Comparison of ENCODE assay signal across 8 cellular contexts in the genomic region with DNA sequence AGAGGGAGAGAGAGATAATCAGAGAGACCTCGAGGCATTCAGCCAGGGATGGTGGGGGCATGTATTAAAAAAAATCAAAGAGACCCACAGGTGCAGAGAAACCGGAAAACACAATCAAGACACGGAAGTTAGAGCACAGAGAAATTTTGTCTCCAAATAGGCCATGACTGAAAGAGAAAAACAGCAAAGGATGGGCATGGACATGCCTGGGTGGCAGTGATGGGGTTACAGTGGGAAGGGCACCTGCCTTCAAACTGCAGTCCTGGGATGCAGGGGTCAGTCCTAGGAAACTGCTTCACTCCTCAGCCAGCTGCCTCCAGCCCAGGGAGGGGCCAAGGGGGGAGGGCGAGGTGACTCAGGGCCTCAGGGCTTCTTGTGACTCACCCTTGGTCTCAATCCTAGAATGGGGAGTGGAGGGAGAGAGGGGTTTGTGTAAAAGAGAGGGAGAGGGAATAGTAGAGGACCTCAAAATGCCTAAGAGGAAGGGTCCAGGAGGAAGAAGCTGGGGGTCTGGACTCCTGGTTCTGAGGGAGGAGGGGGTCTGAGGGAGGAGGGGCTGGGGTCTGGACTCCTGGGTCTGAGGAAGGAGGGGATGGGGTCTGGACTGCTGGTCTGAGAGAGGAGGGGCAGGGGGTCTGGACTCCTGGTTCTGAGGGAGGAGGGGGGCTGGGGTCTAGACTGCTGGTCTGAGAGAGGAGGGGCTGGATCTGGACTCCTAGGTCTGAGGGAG. TPM values are rescaled to one million over a fixed set of nuclear protein-coding genes. Genes with fewer than 3 reads are reported as not detected.
A peak's percentile ranks its signal among the peaks of the same experiment; 100 is the strongest.
DNase-seq lines count a peak whose midpoint lies in the region; ATAC-seq, FAIRE-seq and TF ChIP-seq lines count a peak whose summit lies in the region.

No MANE protein-coding gene starts in this region.

- peak; percentile 57 for FAIRE-seq in keratinocyte (lab: Jason Lieb, UNC)

- dilution Hi-C loops in keratinocyte (cut with MboI; ENCODE audit: extremely low pct_ligation_motif_present, low sequenced_read_pairs): no loop called here

- H3K9me3 ChIP-seq in keratinocyte (ENCODE audit: control insufficient read depth, low read depth, low read length): no peaks in the 10 kb centered on the region

- ATAC-seq in GM19397 (IDR thresholded peaks at IDR 0.05; ENCODE audit: unreplicated experiment): no peak
- ATAC-seq in GM18505 (IDR thresholded peaks at IDR 0.05; ENCODE audit: unreplicated experiment): no peak

- peak; percentile 45 for DNase-seq in GM20000 (ENCODE audit: low spot score)
- DNase-seq in RKO (ENCODE audit: low spot score): peak; percentile 85
- peak; percentile 74 for DNase-seq in activated naive CD4-positive, alpha-beta T cell treated with anti-CD3 and anti-CD28 coated beads, Interleukin-2, amount 50 U/mL, for 16 hours
- DNase-seq in keratinocyte (ENCODE audit: low read depth, low spot score): no peak
- peak; percentile 83 for DNase-seq in stromal cell of bone marrow (ENCODE audit: low read depth)
- no peak for DNase-seq in NCI-H774 (lab: John Stamatoyannopoulos, UW)

- H4K20me1 ChIP-seq in keratinocyte (ENCODE audit: control insufficient read depth, extremely low read depth, insufficient read depth, low read length): no peaks in the 10 kb centered on the region

- no peaks in the 10 kb centered on the region for H3K27me3 ChIP-seq in keratinocyte (ENCODE audit: control insufficient read depth, extremely low read depth, insufficient read depth, low read length)

- TF ChIP-seq CTCF in GM20000 (IDR thresholded peaks at IDR 0.05; ENCODE audit: extremely low read depth, missing control alignments) (no peak), keratinocyte (optimal IDR thresholded peaks at IDR 0.05 in 1 of 3, IDR thresholded peaks at IDR 0.05 in 1 of 3, conservative IDR thresholded peaks at IDR 0.05 in 1 of 3; ENCODE audit: extremely low read depth in 1 of 3, insufficient read depth in 2 of 3, low read length in 3 of 3) (no peak)

- H3K79me2 ChIP-seq in keratinocyte (ENCODE audit: control insufficient read depth, insufficient read depth, low read length): peaks cover 3% of the 10 kb centered on the region

- H3K4me3 ChIP-seq in keratinocyte (ENCODE audit: control insufficient read depth in 2 of 3, extremely low read depth in 1 of 3, insufficient read depth in 2 of 3, low read depth in 1 of 3, low read length in 3 of 3): peak overlapping the region in 1 of 3 experiments; percentile 15

- no peaks in the 10 kb centered on the region for H3K9me1 ChIP-seq in keratinocyte (ENCODE audit: control insufficient read depth, extremely low read depth, insufficient read depth, low read length)

- H3K4me2 ChIP-seq in keratinocyte (ENCODE audit: control insufficient read depth, extremely low read depth, insufficient read depth, low read depth, low read length): peak overlapping the region; percentile 68

- no peak for TF ChIP-seq POLR2A in GM18505 (IDR thresholded peaks at IDR 0.05; ENCODE audit: borderline replicate concordance, extremely low read depth, insufficient read depth, insufficient read length)

- peak overlapping the region; percentile 57 for H3K9ac ChIP-seq in keratinocyte (ENCODE audit: control insufficient read depth, extremely low read depth, insufficient read depth, low read length)

- peaks cover 52% of the 10 kb centered on the region for H3K4me1 ChIP-seq in keratinocyte (ENCODE audit: control insufficient read depth, extremely low read depth, insufficient read depth, low read length)

- no peak overlapping the region for H2AFZ ChIP-seq in keratinocyte (ENCODE audit: control insufficient read depth, low read length)

- no peaks in the 10 kb centered on the region for H3K36me3 ChIP-seq in keratinocyte (ENCODE audit: control insufficient read depth in 2 of 2, extremely low read depth in 1 of 2, insufficient read depth in 2 of 2, low read length in 2 of 2)

- peak overlapping the region; percentile 63 for H3K27ac ChIP-seq in keratinocyte (ENCODE audit: control insufficient read depth, insufficient read depth, low read length)

RNA-seq across cellular contexts. Expression of a gene that starts 3.6 kb away (rescaled TPM):
- 9.8 to 15.5 TPM (median 10.5 TPM) in 3 replicates for polyA plus RNA-seq in keratinocyte
- polyA plus RNA-seq in keratinocyte (2011; ENCODE audit: low read depth): 2.8 TPM
- polyA plus RNA-seq in keratinocyte (2011; cell fraction: cytosol; rRNA removed): 3.3 and 4.6 TPM in 2 replicates
- 20.7 and 21.0 TPM in 2 replicates for polyA plus RNA-seq in keratinocyte (2011; cell fraction: nucleus; rRNA removed)
- polyA plus RNA-seq in keratinocyte (2012; ENCODE audit: low replicate concordance): 5.6 and 14.8 TPM in 2 replicates
- 7.9 to 28.6 TPM (median 10.3 TPM) in 3 replicates for polyA minus RNA-seq in keratinocyte
- polyA minus RNA-seq in keratinocyte (2011; cell fraction: cytosol; rRNA and poly(A)+ RNA removed): 11.3 TPM
- polyA minus RNA-seq in keratinocyte (2011; cell fraction: nucleus; rRNA and poly(A)+ RNA removed): 11.3 and 11.5 TPM in 2 replicates

RNA-seq across cellular contexts. Expression of a gene that starts 17.8 kb away (rescaled TPM):
- polyA plus RNA-seq in keratinocyte: 4.0 to 8.8 TPM (median 4.2 TPM) in 3 replicates
- polyA plus RNA-seq in keratinocyte (2011; ENCODE audit: low read depth): 46.7 TPM
- polyA plus RNA-seq in keratinocyte (2011; cell fraction: cytosol; rRNA removed): 6.1 and 7.7 TPM in 2 replicates
- 5.4 and 7.3 TPM in 2 replicates for polyA plus RNA-seq in keratinocyte (2011; cell fraction: nucleus; rRNA removed)
- 7.9 and 75.5 TPM in 2 replicates for polyA plus RNA-seq in keratinocyte (2012; ENCODE audit: low replicate concordance)
- polyA minus RNA-seq in keratinocyte: 8.5 to 29.6 TPM (median 9.0 TPM) in 3 replicates
- 17.5 TPM for polyA minus RNA-seq in keratinocyte (2011; cell fraction: cytosol; rRNA and poly(A)+ RNA removed)
- 7.5 and 15.8 TPM in 2 replicates for polyA minus RNA-seq in keratinocyte (2011; cell fraction: nucleus; rRNA and poly(A)+ RNA removed)

RNA-seq across cellular contexts. Expression of a gene that starts 29.7 kb away (rescaled TPM):
- polyA plus RNA-seq in keratinocyte: 12.1 to 15.6 TPM (median 14.8 TPM) in 3 replicates
- polyA plus RNA-seq in keratinocyte (2011; ENCODE audit: low read depth): 10.6 TPM
- polyA plus RNA-seq in keratinocyte (2011; cell fraction: cytosol; rRNA removed): 7.7 and 12.0 TPM in 2 replicates
- 53.4 and 59.6 TPM in 2 replicates for polyA plus RNA-seq in keratinocyte (2011; cell fraction: nucleus; rRNA removed)
- 17.9 and 24.6 TPM in 2 replicates for polyA plus RNA-seq in keratinocyte (2012; ENCODE audit: low replicate concordance)
- 11.7 to 17.9 TPM (median 12.4 TPM) in 3 replicates for polyA minus RNA-seq in keratinocyte
- polyA minus RNA-seq in keratinocyte (2011; cell fraction: cytosol; rRNA and poly(A)+ RNA removed): 11.9 TPM
- polyA minus RNA-seq in keratinocyte (2011; cell fraction: nucleus; rRNA and poly(A)+ RNA removed): 12.8 and 14.0 TPM in 2 replicates

RNA-seq across cellular contexts. Expression of a gene that starts 42.7 kb away (rescaled TPM):
- 3.5 to 7.7 TPM (median 5.7 TPM) in 3 replicates for polyA plus RNA-seq in keratinocyte
- polyA plus RNA-seq in keratinocyte (2011; ENCODE audit: low read depth): 3.8 TPM
- polyA plus RNA-seq in keratinocyte (2011; cell fraction: cytosol; rRNA removed): 2.1 and 2.9 TPM in 2 replicates
- polyA plus RNA-seq in keratinocyte (2011; cell fraction: nucleus; rRNA removed): 10.7 and 11.8 TPM in 2 replicates
- polyA plus RNA-seq in keratinocyte (2012; ENCODE audit: low replicate concordance): 4.4 and 5.2 TPM in 2 replicates
- 7.8 to 15.1 TPM (median 11.2 TPM) in 3 replicates for polyA minus RNA-seq in keratinocyte
- polyA minus RNA-seq in keratinocyte (2011; cell fraction: cytosol; rRNA and poly(A)+ RNA removed): 5.4 TPM
- 12.8 and 21.1 TPM in 2 replicates for polyA minus RNA-seq in keratinocyte (2011; cell fraction: nucleus; rRNA and poly(A)+ RNA removed)

Comparison
In these comparisons a context has a peak if more than half of its experiments do, and no peak if none do; other contexts are left out.
1. DNase-seq: peak in GM20000 (single experiment), RKO (single experiment), activated naive CD4-positive, alpha-beta T cell treated with anti-CD3 and anti-CD28 coated beads, Interleukin-2, amount 50 U/mL, for 16 hours (single experiment) and stromal cell of bone marrow (single experiment); none in keratinocyte (single experiment) and NCI-H774 (single experiment).